Comparison of ENCODE assay signal across 7 cellular contexts in genomic region chr10:69479241-69479730, GRCh38. TPM values are rescaled to one million over a fixed set of nuclear protein-coding genes. Genes with fewer than 3 reads are reported as not detected.
A peak's percentile ranks its signal among the peaks of the same experiment; 100 is the strongest.
DNase-seq lines count a peak whose midpoint lies in the region; ATAC-seq and TF ChIP-seq lines count a peak whose summit lies in the region.

No MANE protein-coding gene starts in this region.

- H3K27ac ChIP-seq in body of pancreas (peak overlapping the region in 2 of 4 donors; percentile 15 to 66), thoracic aorta (peak overlapping the region; percentile 76 to 80)

- TF ChIP-seq POLR2A in body of pancreas (IDR thresholded peaks at IDR 0.05), result no peak

- no peak overlapping the region for H3K4me3 ChIP-seq in body of pancreas
- H3K4me3 ChIP-seq in thoracic aorta, result no peak overlapping the region

- H3K9me3 ChIP-seq in body of pancreas, result no peaks in the 10 kb centered on the region
- no peaks in the 10 kb centered on the region for H3K9me3 ChIP-seq in thoracic aorta

- intact Hi-C loops in body of pancreas (cut with DNase I), result no loop called here

- 61 to 63% methylated on average over 1 to 5 of the region's 5 CpGs for WGBS in body of pancreas, 2 donors

- TF ChIP-seq CTCF in body of pancreas (IDR thresholded peaks at IDR 0.05), result no peak
- TF ChIP-seq CTCF in thoracic aorta (IDR thresholded peaks at IDR 0.05), result no peak

- ATAC-seq in body of pancreas (peak; percentile 38), thoracic aorta (ENCODE audit: insufficient number of reproducible peaks, low FRiP score, low read depth) (no peak), GM19023 (IDR thresholded peaks at IDR 0.05; ENCODE audit: unreplicated experiment) (no peak), HG03457 (IDR thresholded peaks at IDR 0.05; ENCODE audit: unreplicated experiment) (no peak)

- peak; percentile 68 for DNase-seq in NCI-H1694 treated with DMSO at 0.1 percent for 48 hours (lab: John Stamatoyannopoulos, UW)
- peak in 1 of 4 donors; percentile 26 for DNase-seq in body of pancreas
- peak; percentile 82 to 96 for DNase-seq in lung microvascular endothelial cell (ENCODE audit: low read depth in 2 of 2)
- DNase-seq in thoracic aorta (ENCODE audit: low spot score), result no peak
- DNase-seq in central memory CD4-positive, alpha-beta T cell, result no peak

- H3K36me3 ChIP-seq in body of pancreas (replicated peaks in 1 of 2; ENCODE audit: insufficient read depth in 1 of 2, low read depth in 2 of 2) (no peaks in the 10 kb centered on the region), thoracic aorta (no peaks in the 10 kb centered on the region)

- H3K27me3 ChIP-seq in body of pancreas, result no peaks in the 10 kb centered on the region
- no peaks in the 10 kb centered on the region for H3K27me3 ChIP-seq in thoracic aorta (replicated peaks; ENCODE audit: insufficient read depth)

- H3K4me1 ChIP-seq in body of pancreas (peaks cover 17% of the 10 kb centered on the region), thoracic aorta (ENCODE audit: control insufficient read depth in 1 of 2, low read depth in 2 of 2) (peaks cover 27 to 43% of the 10 kb centered on the region in 2 donors)

RNA-seq across cellular contexts. Expression of gene TSPAN15, which starts 28.0 kb away (rescaled TPM):
- 10 to 100 TPM; 20.0 to 32.0 TPM for total RNA-seq in body of pancreas
- total RNA-seq in lung microvascular endothelial cell, result 49.2 and 118 TPM in 2 replicates
- 1 to 10 TPM; 4.7 to 9.9 TPM for total RNA-seq in thoracic aorta

Comparison
In these comparisons a context has a peak if more than half of its experiments do, and no peak if none do; other contexts are left out.
1. DNase-seq: peak in NCI-H1694 treated with DMSO at 0.1 percent for 48 hours (single experiment) and lung microvascular endothelial cell (2 of 2); none in thoracic aorta (single experiment) and central memory CD4-positive, alpha-beta T cell (single experiment).